19 cellular contexts compared by ENCODE assay signal in genomic region chr17:82959990-82960418, GRCh38.
A peak's percentile ranks its signal among the peaks of the same experiment; 100 is the strongest.
DNase-seq lines count a peak whose midpoint lies in the region; TF ChIP-seq lines count a peak whose summit lies in the region.
"Had no signal": no experiment of that assay in that cellular context is flagged by ENCODE, and none has a peak within 500 bp of the region (broad histone marks: within the 10 kb centered on the region; RNA-seq: fewer than 3 reads in every experiment).

No MANE protein-coding gene starts in this region.

- in situ Hi-C loops in GM13976 (cut with MboI; ENCODE audit: low sequenced_read_pairs, unreplicated experiment) = no loop called here

- H3K4me1 ChIP-seq in left ventricle myocardium inferior = peaks cover 14% of the 10 kb centered on the region
- H3K4me1 ChIP-seq in right atrium auricular region = peaks cover 0 to 10% of the 10 kb centered on the region in 2 donors

- H3K4me3 Mint-ChIP-seq in osteocyte (ENCODE audit: unreplicated experiment) (no peak overlapping the region), type B pancreatic cell (no peak overlapping the region)
- H3K4me3 Mint-ChIP-seq: HFFc6 had no signal

- peaks cover 7% of the 10 kb centered on the region for H3K4me1 Mint-ChIP-seq in osteocyte (ENCODE audit: unreplicated experiment)
- peaks cover 9% of the 10 kb centered on the region for H3K4me1 Mint-ChIP-seq in type B pancreatic cell (ENCODE audit: unreplicated experiment)

- H3K36me3 Mint-ChIP-seq in osteocyte (ENCODE audit: unreplicated experiment) = peaks cover 5% of the 10 kb centered on the region
- peaks cover 8% of the 10 kb centered on the region for H3K36me3 Mint-ChIP-seq in type B pancreatic cell

- no peak overlapping the region for H3K4me3 ChIP-seq in left ventricle myocardium inferior
- H3K4me3 ChIP-seq in right atrium auricular region = no peak overlapping the region
- H3K4me3 ChIP-seq in coronary artery = no peak overlapping the region

- H3K27ac Mint-ChIP-seq in osteocyte (ENCODE audit: unreplicated experiment) (no peak overlapping the region), type B pancreatic cell (no peak overlapping the region)
- H3K27ac Mint-ChIP-seq: HFFc6 had no signal

- H3K27ac ChIP-seq in left ventricle myocardium inferior (replicated peaks) = no peak overlapping the region
- H3K27ac ChIP-seq in right atrium auricular region = no peak overlapping the region
- H3K27ac ChIP-seq in coronary artery = no peak overlapping the region
- H3K27ac ChIP-seq: RWPE1 had no signal

- DNase-seq in left ventricle myocardium inferior = peak; percentile 13
- DNase-seq in right atrium auricular region (ENCODE audit: low spot score) = no peak
- DNase-seq in coronary artery (ENCODE audit: low spot score) = peak; percentile 62
- DNase-seq in osteocyte (ENCODE audit: extremely low spot score, unreplicated experiment) = peak; percentile 83
- DNase-seq in type B pancreatic cell (ENCODE audit: extremely low spot score, unreplicated experiment) = peak; percentile 66
- no peak for DNase-seq in GM13976 (ENCODE audit: low spot score)
- DNase-seq in NCI-H2107 (lab: John Stamatoyannopoulos, UW) = no peak
- DNase-seq: COR-L47; DMS153; GOT3; HFFc6; KBM-7; MV-4-11; NCI-H1417; NCI-H1930; NCI-H2171; NCI-H446; NK-92 treated with Interleukin-12 subunit alpha and Interleukin-12 subunit beta, amount 100 ng/mL, for 24 hours had no signal

- H3K9me3 Mint-ChIP-seq in osteocyte (ENCODE audit: unreplicated experiment) (peaks cover 4% of the 10 kb centered on the region), type B pancreatic cell (peaks cover 6% of the 10 kb centered on the region)

- H3K36me3 ChIP-seq in left ventricle myocardium inferior = peaks cover 10% of the 10 kb centered on the region
- H3K36me3 ChIP-seq in right atrium auricular region = no peaks in the 10 kb centered on the region

- TF ChIP-seq CTCF in left ventricle myocardium inferior (IDR thresholded peaks at IDR 0.05; ENCODE audit: borderline replicate concordance) = no peak
- no peak for TF ChIP-seq CTCF in right atrium auricular region (IDR thresholded peaks at IDR 0.05)
- no peak for TF ChIP-seq CTCF in coronary artery (IDR thresholded peaks at IDR 0.05)
- TF ChIP-seq CTCF in osteocyte (IDR thresholded peaks at IDR 0.05) = no peak
- TF ChIP-seq CTCF in type B pancreatic cell (conservative IDR thresholded peaks at IDR 0.05) = no peak
- no peak for TF ChIP-seq CTCF in GM13976 (IDR thresholded peaks at IDR 0.05; ENCODE audit: borderline replicate concordance, control extremely low read depth, extremely low read depth, insufficient read depth, missing control alignments)

- H3K27me3 ChIP-seq in left ventricle myocardium inferior (ENCODE audit: low read depth) (no peaks in the 10 kb centered on the region), right atrium auricular region (no peaks in the 10 kb centered on the region)

- H3K27me3 Mint-ChIP-seq in osteocyte (ENCODE audit: unreplicated experiment) = no peaks in the 10 kb centered on the region
- no peaks in the 10 kb centered on the region for H3K27me3 Mint-ChIP-seq in type B pancreatic cell

- H3K9me3 ChIP-seq in left ventricle myocardium inferior (replicated peaks) = peaks cover 13% of the 10 kb centered on the region
- peaks cover 0 to 9% of the 10 kb centered on the region in 2 donors for H3K9me3 ChIP-seq in right atrium auricular region

- intact Hi-C loops in left ventricle myocardium inferior (cut with micrococcal nuclease) = no loop called here

Comparison
In these comparisons a context has a peak if more than half of its experiments do, and no peak if none do; other contexts are left out.
1. DNase-seq: peak in left ventricle myocardium inferior (single experiment), coronary artery (single experiment), osteocyte (single experiment) and type B pancreatic cell (single experiment); none in right atrium auricular region (single experiment), GM13976 (single experiment) and NCI-H2107 (single experiment).